8 cellular contexts compared by ENCODE assay signal in the genomic region with DNA sequence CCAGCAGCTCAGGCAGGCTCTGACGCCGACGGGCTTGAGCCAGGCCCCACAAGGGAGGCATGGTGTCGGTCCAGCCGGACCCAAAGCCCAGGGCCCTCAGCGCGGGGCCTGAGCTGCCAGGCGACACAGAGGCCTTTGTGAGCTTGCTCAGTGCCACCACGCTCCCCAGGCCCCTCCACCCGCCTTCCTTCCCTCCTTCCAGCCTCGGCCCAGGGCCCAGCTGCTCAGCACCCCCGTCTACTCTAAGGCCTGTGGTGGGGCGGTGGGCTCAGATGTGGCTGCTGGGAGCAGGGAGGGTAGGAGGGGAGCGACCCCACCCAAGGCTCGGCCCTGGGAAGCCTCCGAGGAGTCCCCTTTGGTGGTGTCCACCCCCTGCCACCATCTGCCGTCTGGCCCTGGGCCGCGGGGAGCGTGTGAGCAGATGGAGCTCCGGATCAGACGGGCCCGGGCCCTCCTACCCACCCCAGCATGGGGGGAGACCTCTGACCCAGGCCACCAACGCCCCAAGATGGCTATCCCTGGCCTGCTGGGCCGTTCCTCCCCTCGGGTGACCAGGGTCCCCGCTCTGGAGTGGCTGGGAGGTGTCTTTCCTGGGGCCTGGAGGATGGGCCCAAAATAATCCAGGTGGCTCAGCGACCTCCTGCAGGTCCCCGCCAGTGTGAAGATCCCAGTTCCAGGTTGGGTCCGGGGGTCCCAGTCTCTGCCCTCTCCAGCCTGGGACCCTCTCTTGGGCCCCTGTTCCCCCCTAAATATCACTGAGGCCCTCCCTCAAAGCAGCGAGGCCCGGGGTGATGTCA. TPM values are rescaled to one million over a fixed set of nuclear protein-coding genes. Genes with fewer than 3 reads are reported as not detected.
DNase-seq lines count a peak whose midpoint lies in the region; ATAC-seq, FAIRE-seq and TF ChIP-seq lines count a peak whose summit lies in the region.

No MANE protein-coding gene starts in this region.

- H3K27ac ChIP-seq in HUES6 (ENCODE audit: low read depth, low read length) (peak overlapping the region; percentile 86), liver (ENCODE audit: low read depth in 1 of 2, low read length in 2 of 2) (peak overlapping the region; percentile 86 to 94), substantia nigra (ENCODE audit: low read depth, low read length, poor library complexity, severe bottlenecking) (peak overlapping the region; percentile 99)

- H3K9ac ChIP-seq in HUES6 (ENCODE audit: low read length), result peak overlapping the region; percentile 29
- H3K9ac ChIP-seq in liver (ENCODE audit: low read depth in 1 of 2, low read length in 2 of 2), result peak overlapping the region; percentile 25 to 60

- TF ChIP-seq CTCF in bronchial epithelial cell (IDR thresholded peaks at IDR 0.05; ENCODE audit: insufficient read depth, low read length, severe bottlenecking) (no peak), liver (IDR thresholded peaks at IDR 0.05; ENCODE audit: low read depth, low read length, missing input control) (no peak)

- FAIRE-seq in bronchial epithelial cell (lab: Jason Lieb, UNC), result no peak

- H3K4me1 ChIP-seq in HUES6 (ENCODE audit: control insufficient read depth, insufficient read depth, low read length) (peaks cover 49% of the 10 kb centered on the region), liver (ENCODE audit: control insufficient read depth in 4 of 4, insufficient read depth in 4 of 4, low read length in 3 of 4) (peaks cover 43 to 72% (median 57%) of the 10 kb centered on the region in 4 donors)

- H3K27me3 ChIP-seq in HUES6 (ENCODE audit: control insufficient read depth, insufficient read depth, low read length) (no peaks in the 10 kb centered on the region), bronchial epithelial cell (ENCODE audit: control insufficient read depth, insufficient read depth, low read length) (no peaks in the 10 kb centered on the region), liver (ENCODE audit: control insufficient read depth in 4 of 4, insufficient read depth in 4 of 4, low read length in 3 of 4) (no peaks in the 10 kb centered on the region)

- H3K9me3 ChIP-seq in HUES6 (ENCODE audit: control insufficient read depth, insufficient read depth, low read depth, low read length) (no peaks in the 10 kb centered on the region), liver (ENCODE audit: control insufficient read depth in 4 of 4, low read length in 3 of 4) (no peaks in the 10 kb centered on the region)

- peaks cover 28% of the 10 kb centered on the region for H3K36me3 ChIP-seq in HUES6 (ENCODE audit: control insufficient read depth, insufficient read depth, low read length)
- H3K36me3 ChIP-seq in bronchial epithelial cell (ENCODE audit: control insufficient read depth, insufficient read depth, low read length), result peaks cover 25% of the 10 kb centered on the region
- peaks cover 0 to 17% (median 8%) of the 10 kb centered on the region in 4 donors for H3K36me3 ChIP-seq in liver (ENCODE audit: control insufficient read depth in 4 of 4, insufficient read depth in 3 of 4, low read depth in 1 of 4, low read length in 3 of 4)

- DNase-seq in bronchial epithelial cell (ENCODE audit: low read depth), result no peak
- DNase-seq in substantia nigra (lab: John Stamatoyannopoulos, UW), result peak; percentile 41 to 90 (median 75)
- no peak for DNase-seq in NCI-H2029 (lab: John Stamatoyannopoulos, UW)
- no peak for DNase-seq in NCI-H1092 (lab: John Stamatoyannopoulos, UW)

- H3K4me3 ChIP-seq in HUES6 (ENCODE audit: low read depth, low read length), result no peak overlapping the region
- H3K4me3 ChIP-seq in bronchial epithelial cell (ENCODE audit: low read depth, low read length), result peak overlapping the region; percentile 16
- H3K4me3 ChIP-seq in liver (ENCODE audit: low read depth in 1 of 3, low read length in 3 of 3), result peak overlapping the region in 1 of 3 donors; percentile 8

- ATAC-seq in HG03039 (IDR thresholded peaks at IDR 0.05; ENCODE audit: unreplicated experiment), result no peak
- no peak for ATAC-seq in GM18870 (IDR thresholded peaks at IDR 0.05; ENCODE audit: unreplicated experiment)

- 45% methylated on average over 32 of the region's 32 CpGs for WGBS in liver

- TF ChIP-seq RAD21 in liver (IDR thresholded peaks at IDR 0.05), result no peak

TF ChIP-seq in liver, 16 proteins besides CTCF, POLR2A, EP300 and RAD21:
- TF ChIP-seq HNF4A (conservative IDR thresholded peaks at IDR 0.05), result no peak
- TF ChIP-seq NR2F2 (IDR thresholded peaks at IDR 0.05), result no peak
- no peak for TF ChIP-seq HNF4G (IDR thresholded peaks at IDR 0.05)
- TF ChIP-seq JUND (IDR thresholded peaks at IDR 0.05), result no peak
- TF ChIP-seq SP1 (IDR thresholded peaks at IDR 0.05), result no peak
- no peak for TF ChIP-seq FOXA1 (IDR thresholded peaks at IDR 0.05)
- TF ChIP-seq, protein P1, sequence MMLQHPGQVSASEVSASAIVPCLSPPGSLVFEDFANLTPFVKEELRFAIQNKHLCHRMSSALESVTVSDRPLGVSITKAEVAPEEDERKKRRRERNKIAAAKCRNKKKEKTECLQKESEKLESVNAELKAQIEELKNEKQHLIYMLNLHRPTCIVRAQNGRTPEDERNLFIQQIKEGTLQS (IDR thresholded peaks at IDR 0.05), result no peak
- TF ChIP-seq, protein P2, sequence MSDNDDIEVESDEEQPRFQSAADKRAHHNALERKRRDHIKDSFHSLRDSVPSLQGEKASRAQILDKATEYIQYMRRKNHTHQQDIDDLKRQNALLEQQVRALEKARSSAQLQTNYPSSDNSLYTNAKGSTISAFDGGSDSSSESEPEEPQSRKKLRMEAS (IDR thresholded peaks at IDR 0.05), result no peak
- no peak for TF ChIP-seq FOXA2 (IDR thresholded peaks at IDR 0.05)
- TF ChIP-seq YY1 (IDR thresholded peaks at IDR 0.05), result no peak
- no peak for TF ChIP-seq GABPA (IDR thresholded peaks at IDR 0.05 in 1 of 2, conservative IDR thresholded peaks at IDR 0.05 in 1 of 2)
- no peak for TF ChIP-seq RXRA (IDR thresholded peaks at IDR 0.05)
- TF ChIP-seq, protein P3, sequence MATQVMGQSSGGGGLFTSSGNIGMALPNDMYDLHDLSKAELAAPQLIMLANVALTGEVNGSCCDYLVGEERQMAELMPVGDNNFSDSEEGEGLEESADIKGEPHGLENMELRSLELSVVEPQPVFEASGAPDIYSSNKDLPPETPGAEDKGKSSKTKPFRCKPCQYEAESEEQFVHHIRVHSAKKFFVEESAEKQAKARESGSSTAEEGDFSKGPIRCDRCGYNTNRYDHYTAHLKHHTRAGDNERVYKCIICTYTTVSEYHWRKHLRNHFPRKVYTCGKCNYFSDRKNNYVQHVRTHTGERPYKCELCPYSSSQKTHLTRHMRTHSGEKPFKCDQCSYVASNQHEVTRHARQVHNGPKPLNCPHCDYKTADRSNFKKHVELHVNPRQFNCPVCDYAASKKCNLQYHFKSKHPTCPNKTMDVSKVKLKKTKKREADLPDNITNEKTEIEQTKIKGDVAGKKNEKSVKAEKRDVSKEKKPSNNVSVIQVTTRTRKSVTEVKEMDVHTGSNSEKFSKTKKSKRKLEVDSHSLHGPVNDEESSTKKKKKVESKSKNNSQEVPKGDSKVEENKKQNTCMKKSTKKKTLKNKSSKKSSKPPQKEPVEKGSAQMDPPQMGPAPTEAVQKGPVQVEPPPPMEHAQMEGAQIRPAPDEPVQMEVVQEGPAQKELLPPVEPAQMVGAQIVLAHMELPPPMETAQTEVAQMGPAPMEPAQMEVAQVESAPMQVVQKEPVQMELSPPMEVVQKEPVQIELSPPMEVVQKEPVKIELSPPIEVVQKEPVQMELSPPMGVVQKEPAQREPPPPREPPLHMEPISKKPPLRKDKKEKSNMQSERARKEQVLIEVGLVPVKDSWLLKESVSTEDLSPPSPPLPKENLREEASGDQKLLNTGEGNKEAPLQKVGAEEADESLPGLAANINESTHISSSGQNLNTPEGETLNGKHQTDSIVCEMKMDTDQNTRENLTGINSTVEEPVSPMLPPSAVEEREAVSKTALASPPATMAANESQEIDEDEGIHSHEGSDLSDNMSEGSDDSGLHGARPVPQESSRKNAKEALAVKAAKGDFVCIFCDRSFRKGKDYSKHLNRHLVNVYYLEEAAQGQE (IDR thresholded peaks at IDR 0.05), result no peak
- TF ChIP-seq, protein P4, sequence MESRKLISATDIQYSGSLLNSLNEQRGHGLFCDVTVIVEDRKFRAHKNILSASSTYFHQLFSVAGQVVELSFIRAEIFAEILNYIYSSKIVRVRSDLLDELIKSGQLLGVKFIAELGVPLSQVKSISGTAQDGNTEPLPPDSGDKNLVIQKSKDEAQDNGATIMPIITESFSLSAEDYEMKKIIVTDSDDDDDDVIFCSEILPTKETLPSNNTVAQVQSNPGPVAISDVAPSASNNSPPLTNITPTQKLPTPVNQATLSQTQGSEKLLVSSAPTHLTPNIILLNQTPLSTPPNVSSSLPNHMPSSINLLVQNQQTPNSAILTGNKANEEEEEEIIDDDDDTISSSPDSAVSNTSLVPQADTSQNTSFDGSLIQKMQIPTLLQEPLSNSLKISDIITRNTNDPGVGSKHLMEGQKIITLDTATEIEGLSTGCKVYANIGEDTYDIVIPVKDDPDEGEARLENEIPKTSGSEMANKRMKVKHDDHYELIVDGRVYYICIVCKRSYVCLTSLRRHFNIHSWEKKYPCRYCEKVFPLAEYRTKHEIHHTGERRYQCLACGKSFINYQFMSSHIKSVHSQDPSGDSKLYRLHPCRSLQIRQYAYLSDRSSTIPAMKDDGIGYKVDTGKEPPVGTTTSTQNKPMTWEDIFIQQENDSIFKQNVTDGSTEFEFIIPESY (IDR thresholded peaks at IDR 0.05), result no peak
- TF ChIP-seq TAF1 (conservative IDR thresholded peaks at IDR 0.05), result no peak
- TF ChIP-seq EGR1 (IDR thresholded peaks at IDR 0.05; ENCODE audit: low read depth in 2 of 2), result no peak

RNA-seq across cellular contexts. Expression of a gene that starts 7.8 kb away (rescaled TPM):
- total RNA-seq in bronchial epithelial cell (15.3 and 29.2 TPM in 2 replicates), liver (10 to 100 TPM; 23.6 to 28.9 TPM)
- 10 to 100 TPM in 1 of 2 donors, 1 to 10 TPM in 1; 2.9 to 11.7 TPM for polyA plus RNA-seq in liver

RNA-seq across cellular contexts. Expression of a gene that starts 51.4 kb away (rescaled TPM):
- total RNA-seq in bronchial epithelial cell, result 10.0 and 24.2 TPM in 2 replicates
- 10 to 100 TPM; 10.8 to 14.1 TPM for total RNA-seq in liver
- 10 to 100 TPM in 1 of 2 donors, 1 to 10 TPM in 1; 5.6 to 10.4 TPM for polyA plus RNA-seq in liver

Comparison
In these comparisons a context has a peak if more than half of its experiments do, and no peak if none do; other contexts are left out.
1. DNase-seq: peak in substantia nigra (49 of 49); none in bronchial epithelial cell (single experiment), NCI-H2029 (single experiment) and NCI-H1092 (single experiment).
2. Peak in every context shown above with its lines, with median percentiles within 50 percentile points of each other: H3K27ac ChIP-seq.